Comparison of ENCODE assay signal across 21 cellular contexts in the genomic region with DNA sequence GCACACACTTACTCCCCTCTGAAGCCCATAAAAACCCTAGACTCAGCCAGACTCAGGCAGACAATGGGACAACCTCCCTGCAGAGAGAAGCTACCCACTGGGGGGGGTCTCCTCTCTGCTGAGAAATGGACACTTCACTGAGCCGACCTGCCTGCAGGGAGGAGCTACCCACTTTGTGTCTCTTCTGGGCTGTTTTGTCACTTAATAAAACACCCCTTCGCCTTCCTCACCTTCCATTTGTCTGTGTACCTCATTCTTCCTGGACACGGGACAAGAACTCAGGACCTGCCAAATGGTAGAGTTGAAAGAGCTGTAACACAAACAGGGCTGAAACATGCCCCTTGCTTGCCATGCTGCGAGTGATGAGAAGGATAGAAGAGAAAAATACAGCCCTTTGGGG.
"Had no signal": no experiment of that assay in that cellular context is flagged by ENCODE, and none has a peak within 500 bp of the region (broad histone marks: within the 10 kb centered on the region; RNA-seq: fewer than 3 reads in every experiment).

No MANE protein-coding gene starts in this region.

- H3K36me3 ChIP-seq: gastrocnemius medialis, neural progenitor cell, right lobe of liver, thoracic aorta, transverse colon, upper lobe of right lung, uterus had no signal

- H3K4me3 ChIP-seq: dorsolateral prefrontal cortex, gastrocnemius medialis, lung, neural progenitor cell, right lobe of liver, thoracic aorta, transverse colon, upper lobe of right lung, uterus had no signal

- H3K27ac ChIP-seq: dorsolateral prefrontal cortex, epithelial cell of prostate, gastrocnemius medialis, neural progenitor cell, parathyroid adenoma, right lobe of liver, thoracic aorta, transverse colon, upper lobe of right lung, uterus had no signal

- DNase-seq: dorsolateral prefrontal cortex; effector CD8-positive, alpha-beta T cell; endodermal cell; foreskin fibroblast; gastrocnemius medialis; head of caudate nucleus; naive thymus-derived CD4-positive, alpha-beta T cell; right lobe of liver; small intestine; stimulated activated CD4-positive, alpha-beta T cell treated with anti-CD3 and anti-CD28 coated beads, Interleukin-15, amount 100 ng/mL, for 24 hours; stimulated activated CD4-positive, alpha-beta T cell treated with anti-CD3 and anti-CD28 coated beads, Interleukin-2, amount 100 ng/mL, for 48 hours; stimulated activated naive B cell treated with anti-CD40 and anti-IgM and Interleukin-4, amounts not matched to agents 10 μg/mL and 1 μg/mL and 100 μg/mL, for 72 hours; transverse colon; upper lobe of right lung; uterus had no signal

- H3K27me3 ChIP-seq: dorsolateral prefrontal cortex, gastrocnemius medialis, neural progenitor cell, right lobe of liver, transverse colon, upper lobe of right lung, uterus had no signal

- H3K79me2 ChIP-seq: parathyroid adenoma had no signal

- H2AFZ ChIP-seq: neural progenitor cell, parathyroid adenoma had no signal

- H3K4me2 ChIP-seq: neural progenitor cell had no signal

- H3K9ac ChIP-seq: neural progenitor cell, parathyroid adenoma had no signal

- H3K9me3 ChIP-seq: thoracic aorta, uterus had no signal

- ATAC-seq: esophagus mucosa; gastrocnemius medialis; naive thymus-derived CD4-positive, alpha-beta T cell; right lobe of liver; stimulated activated naive B cell treated with anti-CD40 and anti-IgM and Interleukin-4, amounts not matched to agents 10 μg/mL and 1 μg/mL and 100 μg/mL, for 72 hours; upper lobe of right lung had no signal

- H3K4me1 ChIP-seq: gastrocnemius medialis, neural progenitor cell, parathyroid adenoma, right lobe of liver, transverse colon, upper lobe of right lung, uterus had no signal
